In the genomic region with DNA sequence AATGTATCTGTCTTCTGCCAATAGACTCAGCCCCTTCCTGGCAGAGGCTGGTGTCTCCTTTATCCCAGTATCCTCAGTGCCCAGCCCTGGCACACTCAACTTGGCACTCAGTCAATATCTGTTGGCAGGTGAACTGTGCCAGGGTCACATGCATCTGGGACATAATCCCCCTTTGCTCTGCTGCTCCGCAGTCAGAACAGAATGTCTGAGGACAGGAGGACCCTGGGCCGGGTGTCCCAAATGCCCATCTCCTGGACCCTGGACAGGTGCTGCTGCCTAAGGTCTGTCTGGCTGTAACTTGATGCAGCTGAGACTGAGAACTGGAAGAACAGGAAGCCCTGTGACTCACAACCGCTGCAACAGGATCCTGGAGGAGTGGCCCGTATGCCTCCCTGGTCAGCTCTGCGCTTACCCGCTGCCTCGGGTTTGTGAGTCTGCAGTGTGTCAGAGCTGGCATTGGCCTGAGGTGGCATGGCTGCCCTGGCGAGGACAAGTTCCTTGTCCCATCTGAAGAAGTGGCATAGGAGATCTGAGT, we compare ENCODE assay signal across 8 cellular contexts. TPM values are rescaled to one million over a fixed set of nuclear protein-coding genes. Genes with fewer than 3 reads are reported as not detected.
DNase-seq lines count a peak whose midpoint lies in the region; ATAC-seq, FAIRE-seq and TF ChIP-seq lines count a peak whose summit lies in the region.

No MANE protein-coding gene starts in this region.

- POLR2A ChIA-PET in T-cell (lab: Charles Lee): no interaction called here

- peak; percentile 93 for FAIRE-seq in HTR-8/SVneo (lab: Jason Lieb, UNC)

- H3K4me3 ChIP-seq in AG10803 (ENCODE audit: low read length) (peak overlapping the region; percentile 37), cardiac fibroblast (replicated peaks in 1 of 2; ENCODE audit: low read depth in 2 of 2, low read length in 2 of 2) (no peak overlapping the region), lower leg skin (ENCODE audit: low read depth, poor library complexity, severe bottlenecking) (no peak overlapping the region), suprapubic skin (no peak overlapping the region)

- no peak for TF ChIP-seq CTCF in AG10803 (conservative IDR thresholded peaks at IDR 0.05; ENCODE audit: low read length)
- no peak for TF ChIP-seq CTCF in cardiac fibroblast (IDR thresholded peaks at IDR 0.05; ENCODE audit: low read depth, low read length)
- no peak for TF ChIP-seq CTCF in lower leg skin (IDR thresholded peaks at IDR 0.05)
- no peak for TF ChIP-seq CTCF in suprapubic skin (IDR thresholded peaks at IDR 0.05)

- H3K9me3 ChIP-seq in suprapubic skin: no peaks in the 10 kb centered on the region

- H3K4me1 Mint-ChIP-seq in T-cell: peaks cover 93 to 96% (median 94%) of the 10 kb centered on the region in 3 donors

- H3K9me3 Mint-ChIP-seq in T-cell: no peaks in the 10 kb centered on the region

- H3K27me3 ChIP-seq in suprapubic skin: no peaks in the 10 kb centered on the region

- H3K27me3 Mint-ChIP-seq in T-cell: no peaks in the 10 kb centered on the region

- intact Hi-C loops in lower leg skin (cut with DNase I; ENCODE audit: low total_unique reads): no loop called here

- ATAC-seq in T-cell (replicated peaks in 1 of 4) (peak in 2 of 4 experiments; percentile 29 to 37), GM21825 (IDR thresholded peaks at IDR 0.05; ENCODE audit: unreplicated experiment) (no peak), HG03442 (IDR thresholded peaks at IDR 0.05; ENCODE audit: unreplicated experiment) (no peak)

- peaks cover 75% of the 10 kb centered on the region for H3K4me1 ChIP-seq in suprapubic skin

- TF ChIP-seq EP300 in suprapubic skin (IDR thresholded peaks at IDR 0.05): no peak

- DNase-seq in AG10803 (ENCODE audit: low read depth) (peak; percentile 83), HTR-8/SVneo (ENCODE audit: insufficient read length, low spot score) (peak; percentile 90), T-cell (peak in 6 of 34 experiments; percentile 8 to 46 (median 36)), cardiac fibroblast (ENCODE audit: low read depth in 2 of 2) (peak; percentile 86 to 91), lower leg skin (ENCODE audit: low spot score in 2 of 2) (peak; percentile 89 to 95), suprapubic skin (ENCODE audit: low spot score in 2 of 2) (peak; percentile 89 to 90)

- H3K27ac Mint-ChIP-seq in T-cell: peak overlapping the region; percentile 87 to 98

- CTCF ChIA-PET in T-cell (lab: Charles Lee): no interaction called here

- H3K36me3 ChIP-seq in suprapubic skin: no peaks in the 10 kb centered on the region

- whole genome bisulfite sequencing in lower leg skin, 2 donors: 6 to 33% methylated on average over 3 to 8 of the region's 8 CpGs
- WGBS in suprapubic skin: 0% methylated on average over 2 of the region's 8 CpGs

- TF ChIP-seq POLR2A in lower leg skin (IDR thresholded peaks at IDR 0.05): no peak
- TF ChIP-seq POLR2A in suprapubic skin (IDR thresholded peaks at IDR 0.05): no peak

- peak overlapping the region; percentile 75 for H3K27ac ChIP-seq in suprapubic skin

- peak overlapping the region; percentile 64 to 94 (median 71) for H3K4me3 Mint-ChIP-seq in T-cell

- H3K36me3 Mint-ChIP-seq in T-cell: peaks cover 4% of the 10 kb centered on the region

RNA-seq across cellular contexts. Expression of a gene that starts 11.4 kb away (rescaled TPM):
- total RNA-seq in T-cell (10 to 100 TPM in 3 of 5 donors, 1 to 10 TPM in 2; 8.6 to 14.4 (median 10.6) TPM), lower leg skin (10 to 100 TPM; 22.4 to 27.3 (median 25.8) TPM), suprapubic skin (10 to 100 TPM in 3 of 4 donors, 1 to 10 TPM in 1; 9.3 to 24.4 (median 15.1) TPM)
